20 cellular contexts compared by ENCODE assay signal in genomic region chr10:14995964-14996565, GRCh38. TPM values are rescaled to one million over a fixed set of nuclear protein-coding genes. Genes with fewer than 3 reads are reported as not detected.
"Had no signal": no experiment of that assay in that cellular context is flagged by ENCODE, and none has a peak within 500 bp of the region (broad histone marks: within the 10 kb centered on the region; RNA-seq: fewer than 3 reads in every experiment).

No MANE protein-coding gene starts in this region.

- H3K9me3 Mint-ChIP-seq: central memory CD8-positive, alpha-beta T cell; immature natural killer cell; natural killer cell treated with Interleukin-12 subunit alpha and Interleukin-12 subunit beta and Interleukin-15 and Interleukin-18, amount 100 ng/mL, for 72 hours had no signal

- H3K9me3 ChIP-seq: body of pancreas, mucosa of descending colon, tibial nerve, vagina had no signal

- H3K4me1 ChIP-seq: tibial nerve, vagina had no signal

- H3K4me1 Mint-ChIP-seq: immature natural killer cell had no signal

- H3K27ac Mint-ChIP-seq: immature natural killer cell; natural killer cell treated with Interleukin-12 subunit alpha and Interleukin-12 subunit beta and Interleukin-15 and Interleukin-18, amount 100 ng/mL, for 72 hours had no signal

- FAIRE-seq: small intestine had no signal

- H3K36me3 Mint-ChIP-seq: immature natural killer cell; natural killer cell treated with Interleukin-12 subunit alpha and Interleukin-12 subunit beta and Interleukin-15 and Interleukin-18, amount 100 ng/mL, for 72 hours had no signal

- H3K4me3 Mint-ChIP-seq: central memory CD8-positive, alpha-beta T cell; natural killer cell treated with Interleukin-12 subunit alpha and Interleukin-12 subunit beta and Interleukin-15 and Interleukin-18, amount 100 ng/mL, for 72 hours had no signal

- H3K36me3 ChIP-seq: tibial nerve, vagina had no signal

- ATAC-seq: body of pancreas; left cardiac atrium; mucosa of descending colon; natural killer cell treated with Interleukin-12 subunit alpha and Interleukin-12 subunit beta and Interleukin-15 and Interleukin-18, amount 100 ng/mL, for 72 hours had no signal

- H3K4me3 ChIP-seq: body of pancreas, mucosa of descending colon, vagina had no signal

- H3K27ac ChIP-seq: body of pancreas, epithelial cell of prostate, tibial nerve, vagina had no signal

- DNase-seq: activated CD4-positive, alpha-beta T cell treated with anti-CD3 and anti-CD28 coated beads, Interleukin-2, amount 50 U/mL, for 4 hours; activated CD4-positive, CD25-positive, alpha-beta regulatory T cell treated with anti-CD3 and anti-CD28 coated beads, Interleukin-2, amount 50 U/mL, for 72 hours; activated effector memory CD4-positive, alpha-beta T cell treated with Interleukin-2 at 50 U/mL for 16 hours; activated T-cell treated with anti-CD3 and anti-CD28 coated beads, Interleukin-2, amount 50 U/mL, for 1 hour; body of pancreas; effector memory CD4-positive, alpha-beta T cell; hippocampal formation; immature natural killer cell; left cardiac atrium; mucosa of descending colon; small intestine; T-helper 9 cell had no signal

- H3K27me3 ChIP-seq: body of pancreas, tibial nerve, vagina had no signal

RNA-seq across cellular contexts. Expression of gene MEIG1, which starts 36.9 kb away (rescaled TPM):
- total RNA-seq: body of pancreas; glomerular endothelial cell; left cardiac atrium; mucosa of descending colon; natural killer cell treated with Interleukin-12 subunit alpha and Interleukin-12 subunit beta and Interleukin-15 and Interleukin-18, amount 100 ng/mL, for 72 hours; omental fat pad; pulmonary artery endothelial cell; tibial nerve; vagina had no signal

RNA-seq across cellular contexts. Expression of gene OLAH, which starts 47.7 kb away (rescaled TPM):
- total RNA-seq: body of pancreas, pulmonary artery endothelial cell had no signal
- polyA plus RNA-seq: immature natural killer cell had no signal
